8 cellular contexts compared by ENCODE assay signal in the genomic region with DNA sequence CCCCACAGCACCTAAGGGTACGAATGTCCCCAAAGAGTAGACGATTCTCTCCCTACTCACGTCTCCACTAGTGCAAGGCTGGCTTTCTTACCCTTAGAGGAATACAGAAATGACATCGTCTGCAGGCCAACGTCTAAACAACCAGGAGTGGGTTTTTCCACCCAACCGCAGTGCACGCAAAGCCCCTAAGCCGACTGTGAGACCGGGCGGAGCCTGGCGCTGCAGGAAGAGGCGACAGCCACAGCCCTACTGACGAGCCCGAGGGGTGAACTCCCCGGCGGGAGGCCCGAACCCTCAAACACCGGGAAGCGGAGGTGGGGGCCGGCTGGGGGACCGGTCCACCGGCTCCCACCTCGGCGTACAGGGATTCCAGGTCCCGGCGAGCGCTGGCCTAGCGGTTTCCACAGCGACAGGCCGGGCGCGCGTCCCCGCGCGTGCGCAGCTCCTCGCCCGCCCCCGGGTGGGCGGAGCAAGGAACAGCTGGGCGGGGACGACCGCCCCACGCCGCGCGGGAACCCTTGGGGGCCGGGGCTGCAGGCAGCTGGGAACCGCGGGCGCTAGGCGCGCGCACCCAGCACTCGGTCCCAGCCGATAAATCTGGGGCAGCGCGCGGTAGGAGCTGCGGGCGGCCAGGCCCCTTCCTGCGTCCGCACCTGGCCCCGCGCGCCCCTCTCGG. TPM values are rescaled to one million over a fixed set of nuclear protein-coding genes. Genes with fewer than 3 reads are reported as not detected.
DNase-seq lines count a peak whose midpoint lies in the region; ATAC-seq and TF ChIP-seq lines count a peak whose summit lies in the region.

A gene with protein sequence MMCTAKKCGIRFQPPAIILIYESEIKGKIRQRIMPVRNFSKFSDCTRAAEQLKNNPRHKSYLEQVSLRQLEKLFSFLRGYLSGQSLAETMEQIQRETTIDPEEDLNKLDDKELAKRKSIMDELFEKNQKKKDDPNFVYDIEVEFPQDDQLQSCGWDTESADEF (minus strand): TSS at position 413 of the 676 bp plus-strand sequence. CDS start 3,593 bp downstream, outside the sequence.
A gene (plus strand): TSS at position 540 of the 676 bp plus-strand sequence.

- no peak within 1 kb of the TSS for H2AK5ac ChIP-seq in mesenchymal stem cell (ENCODE audit: low read length, severe bottlenecking)

- H3K27me3 Mint-ChIP-seq in CD8-positive, alpha-beta T cell (ENCODE audit: low read depth): no peaks in the 10 kb centered on the region

- H3K27ac Mint-ChIP-seq in CD8-positive, alpha-beta T cell: peak within 1 kb of the TSS; percentile 98

- H3K4me3 ChIP-seq in CD8-positive, alpha-beta T cell (ENCODE audit: low read depth, low read length): peak within 1 kb of the TSS; percentile 72
- peak within 1 kb of the TSS; percentile 76 to 92 for H3K4me3 ChIP-seq in mesenchymal stem cell (ENCODE audit: insufficient read depth in 1 of 2, low read depth in 1 of 2, low read length in 2 of 2)

- peak within 1 kb of the TSS; percentile 88 for H2AFZ ChIP-seq in mesenchymal stem cell (ENCODE audit: low read depth, low read length)

- H2BK120ac ChIP-seq in mesenchymal stem cell (ENCODE audit: low read depth, low read length): peak within 1 kb of the TSS; percentile 82

- no peak for TF ChIP-seq CTCF in CD8-positive, alpha-beta T cell (IDR thresholded peaks at IDR 0.05)

- peaks cover 14% of the 10 kb centered on the region for H3K79me1 ChIP-seq in mesenchymal stem cell (replicated peaks; ENCODE audit: low read length, poor library complexity, severe bottlenecking)

- H3K36me3 ChIP-seq in CD8-positive, alpha-beta T cell (ENCODE audit: insufficient read depth, low read length): no peaks in the 10 kb centered on the region
- H3K36me3 ChIP-seq in mesenchymal stem cell (ENCODE audit: control insufficient read depth in 1 of 2, insufficient read depth in 2 of 2, low read depth in 1 of 2, low read length in 2 of 2): no peaks in the 10 kb centered on the region

- H3K27ac ChIP-seq in CD8-positive, alpha-beta T cell (ENCODE audit: low read depth, low read length): peak within 1 kb of the TSS; percentile 90
- peak within 1 kb of the TSS; percentile 67 for H3K27ac ChIP-seq in mesenchymal stem cell (ENCODE audit: low read length, poor library complexity, severe bottlenecking)

- peak within 1 kb of the TSS; percentile 45 for H4K8ac ChIP-seq in mesenchymal stem cell (ENCODE audit: low read length)

- peak within 1 kb of the TSS; percentile 91 for H3K9ac ChIP-seq in mesenchymal stem cell (ENCODE audit: low read length)

- DNase-seq in CD8-positive, alpha-beta T cell: peak; percentile 77 to 97 (median 86)
- peak; percentile 91 for DNase-seq in HK-2 (ENCODE audit: unreplicated experiment)
- peak; percentile 72 for DNase-seq in NCI-H82 treated with DMSO at 0.1 percent for 48 hours (lab: John Stamatoyannopoulos, UW; ENCODE audit: unreplicated experiment)
- peak; percentile 80 to 87 for DNase-seq in activated CD8-positive, alpha-beta memory T cell treated with anti-CD3 and anti-CD28 coated beads for 1 hour (ENCODE audit: extremely low read depth in 1 of 2, low read depth in 1 of 2)
- DNase-seq in effector CD8-positive, alpha-beta T cell (lab: John Stamatoyannopoulos, UW): peak; percentile 86
- peak; percentile 97 for DNase-seq in mesenchymal stem cell
- peak; percentile 65 for DNase-seq in stimulated activated CD8-positive, alpha-beta memory T cell treated with anti-CD3 and anti-CD28 coated beads, Interleukin-12 subunit alpha, Interleukin-12 subunit beta, amount 100 ng/mL, for 24 hours (ENCODE audit: extremely low read depth)

- H3K27me3 ChIP-seq in CD8-positive, alpha-beta T cell (ENCODE audit: insufficient read depth, low read length): no peaks in the 10 kb centered on the region
- no peaks in the 10 kb centered on the region for H3K27me3 ChIP-seq in mesenchymal stem cell (ENCODE audit: control insufficient read depth in 1 of 2, insufficient read depth in 1 of 2, low read length in 2 of 2)

- no peaks in the 10 kb centered on the region for H3K9me3 Mint-ChIP-seq in CD8-positive, alpha-beta T cell

- peaks cover 17% of the 10 kb centered on the region for H3K4me1 ChIP-seq in CD8-positive, alpha-beta T cell (ENCODE audit: insufficient read depth, low read length)
- H3K4me1 ChIP-seq in mesenchymal stem cell (ENCODE audit: control insufficient read depth, insufficient read depth, low read depth, low read length): peaks cover 9% of the 10 kb centered on the region

- H3K4me2 ChIP-seq in mesenchymal stem cell (ENCODE audit: low read length, poor library complexity, severe bottlenecking): peak within 1 kb of the TSS; percentile 80

- POLR2A ChIA-PET in CD8-positive, alpha-beta T cell (lab: Charles Lee): interaction anchor here (0.6 to 2.4 kb wide), 4 partner anchors 28 to 144 kb away, joined by 3 to 20 read pairs (median 4); a partner anchor contains a TSS

- H3K4me3 Mint-ChIP-seq in CD8-positive, alpha-beta T cell: peak within 1 kb of the TSS; percentile 88

- H2BK15ac ChIP-seq in mesenchymal stem cell (ENCODE audit: low read depth, poor library complexity, severe bottlenecking): peak within 1 kb of the TSS; percentile 86

- peak within 1 kb of the TSS in 1 of 2 experiments; percentile 86 for H3K4ac ChIP-seq in mesenchymal stem cell (ENCODE audit: low read depth in 1 of 2, low read length in 2 of 2)

- H2BK5ac ChIP-seq in mesenchymal stem cell (ENCODE audit: low read depth, low read length, poor library complexity, severe bottlenecking): peak within 1 kb of the TSS; percentile 73

- H3K9me3 ChIP-seq in CD8-positive, alpha-beta T cell (ENCODE audit: low read length): no peaks in the 10 kb centered on the region
- H3K9me3 ChIP-seq in mesenchymal stem cell (ENCODE audit: control insufficient read depth, low read length): no peaks in the 10 kb centered on the region

- peaks cover 11% of the 10 kb centered on the region for H3K36me3 Mint-ChIP-seq in CD8-positive, alpha-beta T cell

- peak within 1 kb of the TSS; percentile 75 for H4K91ac ChIP-seq in mesenchymal stem cell (ENCODE audit: low read length)

- peaks cover 31% of the 10 kb centered on the region for H3K4me1 Mint-ChIP-seq in CD8-positive, alpha-beta T cell (ENCODE audit: low read depth)

- H3K18ac ChIP-seq in mesenchymal stem cell (ENCODE audit: low read depth in 1 of 2, low read length in 2 of 2): peak within 1 kb of the TSS; percentile 83 to 96

- H3K14ac ChIP-seq in mesenchymal stem cell (ENCODE audit: low read length in 2 of 2): peak within 1 kb of the TSS in 1 of 2 experiments; percentile 88

- H3K23ac ChIP-seq in mesenchymal stem cell (ENCODE audit: low read length in 2 of 2): peak within 1 kb of the TSS in 1 of 2 experiments; percentile 40

- peak within 1 kb of the TSS in 1 of 2 experiments; percentile 63 for H2BK12ac ChIP-seq in mesenchymal stem cell (ENCODE audit: low read length in 2 of 2)

- under 1% methylated on average over 66 of the region's 68 CpGs for WGBS in mesenchymal stem cell

- intact Hi-C loops in CD8-positive, alpha-beta T cell (cut with DNase I, micrococcal nuclease): loop anchor here (1.0 to 10.0 kb wide), 8 partner anchors 27 to 230 kb away; a partner anchor contains a TSS

- CTCF ChIA-PET in CD8-positive, alpha-beta T cell (lab: Charles Lee): interaction anchor here (0.8 to 1.9 kb wide), 4 partner anchors 27 to 476 kb away, joined by 3 to 6 read pairs (median 4); a partner anchor contains a TSS

- ATAC-seq in CD8-positive, alpha-beta T cell: peak; percentile 83
- peak; percentile 79 for ATAC-seq in GM19455 (IDR thresholded peaks at IDR 0.05; ENCODE audit: unreplicated experiment)

RNA-seq across cellular contexts. Expression of the first gene that starts in this region (rescaled TPM):
- under 1 TPM; 0.39 to 0.41 TPM for total RNA-seq in CD8-positive, alpha-beta T cell
- 4.8 TPM for polyA plus RNA-seq in mesenchymal stem cell (2013, experiment 1 of 2)
- polyA plus RNA-seq in mesenchymal stem cell (2013, experiment 2 of 2): 4.4 TPM

RNA-seq across cellular contexts. Expression of the second gene that starts in this region (rescaled TPM):
- total RNA-seq in CD8-positive, alpha-beta T cell: 10 to 100 TPM; 12.0 to 12.2 TPM
- 16.8 TPM for polyA plus RNA-seq in mesenchymal stem cell (2013, experiment 1 of 2)
- 17.1 TPM for polyA plus RNA-seq in mesenchymal stem cell (2013, experiment 2 of 2)

Comparison
In these comparisons a context has a peak if more than half of its experiments do, and no peak if none do; other contexts are left out.
1. Peak in every context shown above with its lines: DNase-seq, ATAC-seq, H3K4me3 ChIP-seq and H3K27ac ChIP-seq.